In the genomic region with DNA sequence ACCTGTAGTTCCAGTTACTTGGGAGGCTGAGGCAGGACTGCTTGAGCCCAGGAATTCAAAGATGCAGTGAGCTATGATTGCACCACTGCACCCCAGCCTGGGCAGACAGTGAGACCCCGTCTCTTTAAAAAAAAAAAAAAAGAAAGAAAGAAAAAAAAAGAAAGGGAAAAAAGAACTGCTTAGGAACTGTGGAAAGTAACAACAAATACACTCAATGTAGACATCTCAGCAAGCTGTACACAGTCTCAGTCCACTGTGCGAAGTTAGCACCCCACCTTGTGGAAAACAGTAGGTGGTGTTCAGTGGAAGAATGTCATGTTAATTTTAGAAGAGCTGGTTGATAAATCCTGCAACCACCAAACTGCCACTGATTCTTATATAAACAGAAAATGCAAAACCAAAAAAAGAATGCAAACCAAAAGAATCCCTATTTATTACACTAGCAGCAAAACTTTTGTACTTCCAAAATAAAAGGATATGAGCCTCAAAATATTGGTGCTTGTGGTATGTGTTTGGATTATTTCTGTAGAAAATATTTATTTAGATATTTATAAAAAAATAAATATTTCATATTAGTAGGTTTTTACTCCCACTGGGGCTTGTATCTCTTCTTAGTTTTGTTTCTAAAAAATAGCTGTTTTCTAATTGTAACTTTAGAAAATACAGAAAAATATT, we compare ENCODE assay signal across 8 cellular contexts. TPM values are rescaled to one million over a fixed set of nuclear protein-coding genes. Genes with fewer than 3 reads are reported as not detected.
DNase-seq lines count a peak whose midpoint lies in the region; ATAC-seq and TF ChIP-seq lines count a peak whose summit lies in the region.

No MANE protein-coding gene starts in this region.

- H3K4me1 ChIP-seq in esophagus muscularis mucosa: peaks cover 16 to 32% (median 28%) of the 10 kb centered on the region in 4 donors

- H3K27ac ChIP-seq in esophagus muscularis mucosa (replicated peaks in 1 of 4): peak overlapping the region; percentile 71 to 82 (median 78)
- no peak overlapping the region for H3K27ac ChIP-seq in neural cell (ENCODE audit: low read length)

- intact Hi-C loops in esophagus muscularis mucosa (cut with DNase I): loop anchor here (2.0 to 10.0 kb wide), 2 partner anchors 113 to 517 kb away; no protein-coding TSS in a partner anchor

- no peaks in the 10 kb centered on the region for H3K9me2 ChIP-seq in neural cell (ENCODE audit: insufficient read depth, low read length)

- TF ChIP-seq EP300 in esophagus muscularis mucosa (IDR thresholded peaks at IDR 0.05) (no peak), neural cell (conservative IDR thresholded peaks at IDR 0.05; ENCODE audit: poor library complexity, severe bottlenecking) (no peak)

- TF ChIP-seq CTCF in LNCAP (IDR thresholded peaks at IDR 0.05) (peak; percentile 79), esophagus muscularis mucosa (IDR thresholded peaks at IDR 0.05) (peak; percentile 84 to 87 (median 87)), neural cell (IDR thresholded peaks at IDR 0.05; ENCODE audit: poor library complexity, severe bottlenecking) (peak; percentile 48)

- H3K27me3 ChIP-seq in esophagus muscularis mucosa (no peaks in the 10 kb centered on the region), neural cell (ENCODE audit: insufficient read depth, low read depth, low read length) (no peaks in the 10 kb centered on the region)

- no peaks in the 10 kb centered on the region for H4K20me1 ChIP-seq in neural cell (ENCODE audit: insufficient read depth)

- H3K4me3 ChIP-seq in esophagus muscularis mucosa (no peak overlapping the region), neural cell (ENCODE audit: low read length) (no peak overlapping the region)

- no peak overlapping the region for H2AFZ ChIP-seq in neural cell (ENCODE audit: low read depth, low read length)

- no peaks in the 10 kb centered on the region for H3F3A ChIP-seq in neural cell (ENCODE audit: insufficient read depth, low read length, poor library complexity, severe bottlenecking)

- DNase-seq in AG08396 (ENCODE audit: low spot score): peak; percentile 68
- DNase-seq in SIG-M5 (lab: John Stamatoyannopoulos, UW): peak; percentile 1
- DNase-seq in esophagus muscularis mucosa (ENCODE audit: extremely low spot score): no peak
- DNase-seq in activated T-cell treated with anti-CD3 and anti-CD28 coated beads, Interleukin-2, amount 50 U/mL, for 1 hour: no peak
- no peak for DNase-seq in activated CD4-positive, alpha-beta T cell treated with anti-CD3 and anti-CD28 coated beads, Interleukin-2, amount 50 U/mL, for 48 hours

- peak; percentile 42 for ATAC-seq in GM18508 (IDR thresholded peaks at IDR 0.05; ENCODE audit: insufficient read depth, unreplicated experiment)

- H3K36me3 ChIP-seq in esophagus muscularis mucosa: no peaks in the 10 kb centered on the region
- no peaks in the 10 kb centered on the region for H3K36me3 ChIP-seq in neural cell (ENCODE audit: insufficient read depth, low read length)

- H3K9ac ChIP-seq in neural cell (ENCODE audit: low read length): no peak overlapping the region

- H3K4me2 ChIP-seq in neural cell (ENCODE audit: low read length): no peak overlapping the region

- no peak for TF ChIP-seq POLR2A in esophagus muscularis mucosa (IDR thresholded peaks at IDR 0.05; ENCODE audit: low read depth)

- WGBS in esophagus muscularis mucosa: 14% methylated on average over 2 of the region's 2 CpGs

- H3K9me3 ChIP-seq in esophagus muscularis mucosa: no peaks in the 10 kb centered on the region
- no peaks in the 10 kb centered on the region for H3K9me3 ChIP-seq in neural cell (ENCODE audit: low read length)

- peak; percentile 56 for TF ChIP-seq RAD21 in neural cell (conservative IDR thresholded peaks at IDR 0.05)

- H3K79me2 ChIP-seq in neural cell (replicated peaks; ENCODE audit: insufficient read depth, low read length): no peaks in the 10 kb centered on the region

TF ChIP-seq in neural cell, 6 proteins besides CTCF, POLR2A, EP300 and RAD21:
- peak; percentile 53 for TF ChIP-seq SMC3 (conservative IDR thresholded peaks at IDR 0.05; ENCODE audit: poor library complexity)
- TF ChIP-seq POLR2AphosphoS5 (IDR thresholded peaks at IDR 0.05): no peak
- no peak for TF ChIP-seq TAF1 (IDR thresholded peaks at IDR 0.05; ENCODE audit: low read depth)
- no peak for TF ChIP-seq REST (IDR thresholded peaks at IDR 0.05; ENCODE audit: borderline replicate concordance)
- no peak for TF ChIP-seq MXI1 (conservative IDR thresholded peaks at IDR 0.05; ENCODE audit: poor library complexity, severe bottlenecking)
- no peak for TF ChIP-seq EZH2 (IDR thresholded peaks at IDR 0.05; ENCODE audit: borderline replicate concordance, insufficient read depth, low read length, poor library complexity, severe bottlenecking)

RNA-seq across cellular contexts. Expression of gene ALG14, which starts 31.1 kb away (rescaled TPM):
- under 1 TPM; 0.52 to 0.83 (median 0.74) TPM for total RNA-seq in esophagus muscularis mucosa
- polyA plus RNA-seq in neural cell: 2.6 and 3.0 TPM in 2 replicates
- polyA minus RNA-seq in neural cell: 3.7 and 4.9 TPM in 2 replicates

Comparison
In these comparisons a context has a peak if more than half of its experiments do, and no peak if none do; other contexts are left out.
1. DNase-seq: peak in AG08396 (single experiment) and SIG-M5 (single experiment); none in esophagus muscularis mucosa (single experiment), activated T-cell treated with anti-CD3 and anti-CD28 coated beads, Interleukin-2, amount 50 U/mL, for 1 hour (single experiment) and activated CD4-positive, alpha-beta T cell treated with anti-CD3 and anti-CD28 coated beads, Interleukin-2, amount 50 U/mL, for 48 hours (0 of 2).
2. Peak in every context shown above with its lines, with median percentiles within 50 percentile points of each other: CTCF ChIP-seq.